19 cellular contexts compared by ENCODE assay signal in genomic region chr9:98922721-98923435, GRCh38. TPM values are rescaled to one million over a fixed set of nuclear protein-coding genes. Genes with fewer than 3 reads are reported as not detected.
A peak's percentile ranks its signal among the peaks of the same experiment; 100 is the strongest.
DNase-seq lines count a peak whose midpoint lies in the region; ATAC-seq lines count a peak whose summit lies in the region.
"Had no signal": no experiment of that assay in that cellular context is flagged by ENCODE, and none has a peak within 500 bp of the region (broad histone marks: within the 10 kb centered on the region; RNA-seq: fewer than 3 reads in every experiment).

No MANE protein-coding gene starts in this region.

- no peak for ATAC-seq in activated naive CD8-positive, alpha-beta T cell treated with anti-CD3 and anti-CD28 coated beads, Interleukin-2, amount 10 ng/mL, durations not matched to agents 7 days and 5 days (ENCODE audit: low read depth)
- peak; percentile 58 to 65 for ATAC-seq in stimulated activated naive B cell treated with anti-CD40 and anti-IgM and Interleukin-4, amounts not matched to agents 10 μg/mL and 1 μg/mL and 100 μg/mL, for 72 hours (replicated peaks)
- ATAC-seq in GM19351 (IDR thresholded peaks at IDR 0.05; ENCODE audit: unreplicated experiment): no peak

- H3K27me3 ChIP-seq in CD8-positive, alpha-beta memory T cell (ENCODE audit: insufficient read depth, low read length, poor library complexity, severe bottlenecking): no peaks in the 10 kb centered on the region
- H3K27me3 ChIP-seq: transverse colon had no signal

- no peaks in the 10 kb centered on the region for H3K36me3 Mint-ChIP-seq in activated naive CD8-positive, alpha-beta T cell treated with anti-CD3 and anti-CD28 coated beads, Interleukin-2, amount 10 ng/mL, durations not matched to agents 7 days and 5 days
- H3K36me3 Mint-ChIP-seq in activated naive CD8-positive, alpha-beta T cell treated with anti-CD3 and anti-CD28 coated beads for 36 hours: no peaks in the 10 kb centered on the region
- no peaks in the 10 kb centered on the region for H3K36me3 Mint-ChIP-seq in stimulated activated naive B cell treated with anti-CD40 and anti-IgM and Interleukin-4, amounts not matched to agents 10 μg/mL and 1 μg/mL and 100 μg/mL, for 72 hours
- H3K36me3 Mint-ChIP-seq in CD8-positive, alpha-beta memory T cell: no peaks in the 10 kb centered on the region

- peaks cover 17% of the 10 kb centered on the region for H3K27me3 Mint-ChIP-seq in activated naive CD8-positive, alpha-beta T cell treated with anti-CD3 and anti-CD28 coated beads, Interleukin-2, amount 10 ng/mL, durations not matched to agents 7 days and 5 days
- no peaks in the 10 kb centered on the region for H3K27me3 Mint-ChIP-seq in activated naive CD8-positive, alpha-beta T cell treated with anti-CD3 and anti-CD28 coated beads for 36 hours
- H3K27me3 Mint-ChIP-seq in stimulated activated naive B cell treated with anti-CD40 and anti-IgM and Interleukin-4, amounts not matched to agents 10 μg/mL and 1 μg/mL and 100 μg/mL, for 72 hours: peaks cover 0 to 4% of the 10 kb centered on the region in 2 donors
- H3K27me3 Mint-ChIP-seq in CD8-positive, alpha-beta memory T cell: peaks cover 6 to 17% of the 10 kb centered on the region in 2 donors

- H3K9me3 ChIP-seq in CD8-positive, alpha-beta memory T cell (ENCODE audit: low read length): no peaks in the 10 kb centered on the region
- H3K9me3 ChIP-seq: A549, transverse colon had no signal

- in situ Hi-C loops in SK-MEL-5 (cut with HindIII; ENCODE audit: low pct_unique_long_range_greater_than_20kb, low sequenced_read_pairs): no loop called here

- H3K4me1 Mint-ChIP-seq in activated naive CD8-positive, alpha-beta T cell treated with anti-CD3 and anti-CD28 coated beads, Interleukin-2, amount 10 ng/mL, durations not matched to agents 7 days and 5 days: peaks cover 7% of the 10 kb centered on the region
- H3K4me1 Mint-ChIP-seq in activated naive CD8-positive, alpha-beta T cell treated with anti-CD3 and anti-CD28 coated beads for 36 hours: no peaks in the 10 kb centered on the region
- H3K4me1 Mint-ChIP-seq in stimulated activated naive B cell treated with anti-CD40 and anti-IgM and Interleukin-4, amounts not matched to agents 10 μg/mL and 1 μg/mL and 100 μg/mL, for 72 hours: peaks cover 0 to 6% of the 10 kb centered on the region in 2 donors
- no peaks in the 10 kb centered on the region for H3K4me1 Mint-ChIP-seq in CD8-positive, alpha-beta memory T cell
- H3K4me1 Mint-ChIP-seq: central memory CD8-positive, alpha-beta T cell had no signal

- H3K27ac Mint-ChIP-seq in activated naive CD8-positive, alpha-beta T cell treated with anti-CD3 and anti-CD28 coated beads, Interleukin-2, amount 10 ng/mL, durations not matched to agents 7 days and 5 days: no peak overlapping the region
- no peak overlapping the region for H3K27ac Mint-ChIP-seq in activated naive CD8-positive, alpha-beta T cell treated with anti-CD3 and anti-CD28 coated beads for 36 hours
- H3K27ac Mint-ChIP-seq in stimulated activated naive B cell treated with anti-CD40 and anti-IgM and Interleukin-4, amounts not matched to agents 10 μg/mL and 1 μg/mL and 100 μg/mL, for 72 hours: no peak overlapping the region
- H3K27ac Mint-ChIP-seq in CD8-positive, alpha-beta memory T cell: no peak overlapping the region
- H3K27ac Mint-ChIP-seq: GM23338 had no signal

- H3K4me1 ChIP-seq in CD8-positive, alpha-beta memory T cell (ENCODE audit: insufficient read depth, low read length): no peaks in the 10 kb centered on the region
- H3K4me1 ChIP-seq: A549, parathyroid adenoma had no signal

- no peaks in the 10 kb centered on the region for H3K9me3 Mint-ChIP-seq in activated naive CD8-positive, alpha-beta T cell treated with anti-CD3 and anti-CD28 coated beads, Interleukin-2, amount 10 ng/mL, durations not matched to agents 7 days and 5 days
- H3K9me3 Mint-ChIP-seq in activated naive CD8-positive, alpha-beta T cell treated with anti-CD3 and anti-CD28 coated beads for 36 hours: no peaks in the 10 kb centered on the region
- no peaks in the 10 kb centered on the region for H3K9me3 Mint-ChIP-seq in stimulated activated naive B cell treated with anti-CD40 and anti-IgM and Interleukin-4, amounts not matched to agents 10 μg/mL and 1 μg/mL and 100 μg/mL, for 72 hours
- H3K9me3 Mint-ChIP-seq in CD8-positive, alpha-beta memory T cell: no peaks in the 10 kb centered on the region
- H3K9me3 Mint-ChIP-seq: central memory CD8-positive, alpha-beta T cell; GM23338 had no signal

- CTCF ChIA-PET in CD8-positive, alpha-beta memory T cell (lab: Charles Lee): no interaction called here

- POLR2A ChIA-PET in activated naive CD8-positive, alpha-beta T cell treated with anti-CD3 and anti-CD28 coated beads, Interleukin-2, amount 10 ng/mL, durations not matched to agents 7 days and 5 days (lab: Charles Lee): no interaction called here
- POLR2A ChIA-PET in CD8-positive, alpha-beta memory T cell (lab: Charles Lee): no interaction called here

- no peak overlapping the region for H3K4me3 ChIP-seq in CD8-positive, alpha-beta memory T cell (ENCODE audit: low read length)
- H3K4me3 ChIP-seq: A549, GM23338, transverse colon had no signal

- no peak for DNase-seq in activated naive CD8-positive, alpha-beta T cell treated with anti-CD3 and anti-CD28 coated beads, Interleukin-2, amount 10 ng/mL, durations not matched to agents 7 days and 5 days
- no peak for DNase-seq in activated naive CD8-positive, alpha-beta T cell treated with anti-CD3 and anti-CD28 coated beads for 36 hours
- peak; percentile 59 for DNase-seq in SK-MEL-5 (ENCODE audit: low read depth, low spot score)
- peak; percentile 17 for DNase-seq in kidney tubule cell (ENCODE audit: low spot score)
- DNase-seq in stimulated activated naive B cell treated with anti-CD40 and anti-IgM and Interleukin-4, amounts not matched to agents 10 μg/mL and 1 μg/mL and 100 μg/mL, for 72 hours: no peak
- DNase-seq in DMS53 (lab: John Stamatoyannopoulos, UW): no peak
- no peak for DNase-seq in CD8-positive, alpha-beta memory T cell
- DNase-seq: activated naive CD4-positive, alpha-beta T cell treated with Interleukin-2 at 50 U/mL for 16 hours; KBM-7; NCI-H187 treated with DMSO at 0.1 percent for 48 hours; NCI-H69; transverse colon; WERI-Rb-1 had no signal

- no peak overlapping the region for H3K27ac ChIP-seq in CD8-positive, alpha-beta memory T cell (ENCODE audit: low read depth, low read length)
- H3K27ac ChIP-seq: A549, parathyroid adenoma, WERI-Rb-1 had no signal

- H3K36me3 ChIP-seq in CD8-positive, alpha-beta memory T cell (ENCODE audit: insufficient read depth, low read length): no peaks in the 10 kb centered on the region
- H3K36me3 ChIP-seq: transverse colon, WERI-Rb-1 had no signal

- peak overlapping the region; percentile 9 for H3K4me3 Mint-ChIP-seq in activated naive CD8-positive, alpha-beta T cell treated with anti-CD3 and anti-CD28 coated beads, Interleukin-2, amount 10 ng/mL, durations not matched to agents 7 days and 5 days
- no peak overlapping the region for H3K4me3 Mint-ChIP-seq in activated naive CD8-positive, alpha-beta T cell treated with anti-CD3 and anti-CD28 coated beads for 36 hours
- H3K4me3 Mint-ChIP-seq in stimulated activated naive B cell treated with anti-CD40 and anti-IgM and Interleukin-4, amounts not matched to agents 10 μg/mL and 1 μg/mL and 100 μg/mL, for 72 hours: no peak overlapping the region
- H3K4me3 Mint-ChIP-seq in CD8-positive, alpha-beta memory T cell: peak overlapping the region in 1 of 7 donors; percentile 15
- H3K4me3 Mint-ChIP-seq: central memory CD8-positive, alpha-beta T cell; GM23338 had no signal

RNA-seq across cellular contexts. Expression of gene COL15A1, which starts 20.8 kb away (rescaled TPM):
- under 1 TPM; 0.20 to 0.42 TPM for total RNA-seq in activated naive CD8-positive, alpha-beta T cell treated with anti-CD3 and anti-CD28 coated beads, Interleukin-2, amount 10 ng/mL, durations not matched to agents 7 days and 5 days
- under 1 TPM in 1 of 2 experiments, not detected in 1; 0.06 TPM for total RNA-seq in activated naive CD8-positive, alpha-beta T cell treated with anti-CD3 and anti-CD28 coated beads for 36 hours
- total RNA-seq in SK-MEL-5 (2014; rRNA removed; shearing (Covaris generic)): 0.77 and 0.88 TPM in 2 replicates
- 0.43 and 0.61 TPM in 2 replicates for polyA plus RNA-seq in SK-MEL-5 (2015; cell fraction: cytosol; rRNA removed)
- 0.46 TPM in 1 of 2 replicates, not detected in the other for polyA plus RNA-seq in SK-MEL-5 (2015; cell fraction: nucleus; rRNA removed)
- not detected for total RNA-seq in CD8-positive, alpha-beta memory T cell
- polyA plus RNA-seq in CD8-positive, alpha-beta memory T cell: 0.07 TPM
- total RNA-seq: lung microvascular endothelial cell had no signal

Comparison
In these comparisons a context has a peak if more than half of its experiments do, and no peak if none do; other contexts are left out.
1. ATAC-seq: peak in stimulated activated naive B cell treated with anti-CD40 and anti-IgM and Interleukin-4, amounts not matched to agents 10 μg/mL and 1 μg/mL and 100 μg/mL, for 72 hours (2 of 2); none in activated naive CD8-positive, alpha-beta T cell treated with anti-CD3 and anti-CD28 coated beads, Interleukin-2, amount 10 ng/mL, durations not matched to agents 7 days and 5 days (single experiment) and GM19351 (single experiment).
2. DNase-seq: peak in SK-MEL-5 (single experiment) and kidney tubule cell (single experiment); none in activated naive CD8-positive, alpha-beta T cell treated with anti-CD3 and anti-CD28 coated beads, Interleukin-2, amount 10 ng/mL, durations not matched to agents 7 days and 5 days (single experiment), activated naive CD8-positive, alpha-beta T cell treated with anti-CD3 and anti-CD28 coated beads for 36 hours (single experiment), stimulated activated naive B cell treated with anti-CD40 and anti-IgM and Interleukin-4, amounts not matched to agents 10 μg/mL and 1 μg/mL and 100 μg/mL, for 72 hours (single experiment), DMS53 (single experiment) and CD8-positive, alpha-beta memory T cell (0 of 5).